In genomic region chr7:28858206-28858605, GRCh38 we compare ENCODE assay signal across 1 cellular context.
TF ChIP-seq lines count a peak whose summit lies in the region.

No MANE protein-coding gene starts in this region.

TF ChIP-seq in SK-N-SH treated with all-trans-retinoic acid at 6 μM for 48 hours, 23 proteins besides CTCF, POLR2A, EP300 and RAD21 (continued from another document):
- no peak for TF ChIP-seq TSHZ2 (CRISPR knock-in tag; IDR thresholded peaks at IDR 0.05)
